Comparison of ENCODE assay signal across 8 cellular contexts in genomic region chr15:79923515-79924169, GRCh38. TPM values are rescaled to one million over a fixed set of nuclear protein-coding genes. Genes with fewer than 3 reads are reported as not detected.
DNase-seq lines count a peak whose midpoint lies in the region; ATAC-seq and TF ChIP-seq lines count a peak whose summit lies in the region.

No MANE protein-coding gene starts in this region.

- H3K9me3 ChIP-seq in fibroblast of lung (ENCODE audit: control insufficient read depth, insufficient read depth, low read depth, low read length) = no peaks in the 10 kb centered on the region
- peaks cover 0 to 29% (median 3%) of the 10 kb centered on the region in 3 experiments for H3K9me3 ChIP-seq in naive thymus-derived CD4-positive, alpha-beta T cell (ENCODE audit: control insufficient read depth in 2 of 3, low read length in 3 of 3)

- peak overlapping the region; percentile 85 for H3K9ac ChIP-seq in fibroblast of lung (ENCODE audit: insufficient read depth, low read length)

- H3K79me2 ChIP-seq in fibroblast of lung (ENCODE audit: control insufficient read depth, insufficient read depth, low read length) = peaks cover 17% of the 10 kb centered on the region

- intact Hi-C loops in naive thymus-derived CD4-positive, alpha-beta T cell (cut with micrococcal nuclease) = loop anchor here (1.0 to 10.0 kb wide), 16 partner anchors 15 to 1486 kb away; partner anchors contain the start of genes FAH (in 2 of the 2), TMED3 (in 2 of the 2), ZFAND6 (in 2 of the 2) and BCL2A1 (in 1 of the 2)

- no peaks in the 10 kb centered on the region for H3K36me3 ChIP-seq in fibroblast of lung (ENCODE audit: control insufficient read depth, insufficient read depth, low read length)
- H3K36me3 ChIP-seq in naive thymus-derived CD4-positive, alpha-beta T cell (ENCODE audit: control insufficient read depth in 2 of 3, insufficient read depth in 3 of 3, low read length in 3 of 3) = peaks cover 0 to 27% (median 0%) of the 10 kb centered on the region in 3 experiments

- H3K4me1 ChIP-seq in fibroblast of lung (ENCODE audit: control insufficient read depth, extremely low read depth, insufficient read depth, low read length) = no peaks in the 10 kb centered on the region
- peaks cover 11 to 14% of the 10 kb centered on the region in 2 donors for H3K4me1 ChIP-seq in naive thymus-derived CD4-positive, alpha-beta T cell (ENCODE audit: control insufficient read depth in 2 of 2, insufficient read depth in 2 of 2, low read length in 2 of 2)

- H2AFZ ChIP-seq in fibroblast of lung (ENCODE audit: low read length) = peak overlapping the region; percentile 73

- peak overlapping the region; percentile 98 for H3K4me3 Mint-ChIP-seq in activated T-helper 17 cell treated with anti-CD3 and anti-CD28 coated beads, Interleukin-2, amount 50 U/mL, for 72 hours
- H3K4me3 Mint-ChIP-seq in naive thymus-derived CD4-positive, alpha-beta T cell = peak overlapping the region; percentile 90 to 98 (median 94)
- H3K4me3 Mint-ChIP-seq in stimulated activated memory B cell treated with anti-CD40 and anti-IgM and Interleukin-4, amounts not matched to agents 10 μg/mL and 1 μg/mL and 100 μg/mL, for 72 hours = peak overlapping the region; percentile 95

- peak overlapping the region; percentile 88 for H3K27ac ChIP-seq in fibroblast of lung (ENCODE audit: insufficient read depth, low read length)
- peak overlapping the region; percentile 96 for H3K27ac ChIP-seq in naive thymus-derived CD4-positive, alpha-beta T cell (ENCODE audit: low read depth, low read length)

- peak overlapping the region; percentile 85 to 95 (median 88) for H3K4me3 ChIP-seq in fibroblast of lung (replicated peaks in 1 of 4; ENCODE audit: control extremely low read depth in 1 of 4, insufficient read depth in 1 of 4, low read depth in 3 of 4, low read length in 4 of 4)
- peak overlapping the region; percentile 98 for H3K4me3 ChIP-seq in naive thymus-derived CD4-positive, alpha-beta T cell (ENCODE audit: low read length)

- H3K4me2 ChIP-seq in fibroblast of lung (ENCODE audit: extremely low read depth, insufficient read depth, low read length) = peak overlapping the region; percentile 73

- H3K9me3 Mint-ChIP-seq in activated T-helper 17 cell treated with anti-CD3 and anti-CD28 coated beads, Interleukin-2, amount 50 U/mL, for 72 hours = peaks cover 5% of the 10 kb centered on the region
- H3K9me3 Mint-ChIP-seq in naive thymus-derived CD4-positive, alpha-beta T cell = peaks cover 4 to 54% (median 31%) of the 10 kb centered on the region in 11 donors
- H3K9me3 Mint-ChIP-seq in stimulated activated memory B cell treated with anti-CD40 and anti-IgM and Interleukin-4, amounts not matched to agents 10 μg/mL and 1 μg/mL and 100 μg/mL, for 72 hours = peaks cover 11% of the 10 kb centered on the region

- no peaks in the 10 kb centered on the region for H4K20me1 ChIP-seq in fibroblast of lung (ENCODE audit: control insufficient read depth, extremely low read depth, insufficient read depth, low read length)

- peak; percentile 96 for DNase-seq in EH (ENCODE audit: low read depth)
- DNase-seq in GOT3 (lab: John Stamatoyannopoulos, UW) = peak; percentile 90
- DNase-seq in LHCN-M2 (ENCODE audit: low read depth) = peak; percentile 92
- peak; percentile 94 for DNase-seq in RPMI7951 (ENCODE audit: low read depth)
- DNase-seq in fibroblast of lung (ENCODE audit: low read depth in 2 of 2) = peak; percentile 91 to 98
- DNase-seq in naive thymus-derived CD4-positive, alpha-beta T cell = peak; percentile 95 to 100 (median 99)

- POLR2A ChIA-PET in naive thymus-derived CD4-positive, alpha-beta T cell (lab: Charles Lee) = interaction anchor here (0.6 to 4.6 kb wide), 20 partner anchors 9 to 613 kb away, joined by 3 to 136 read pairs (median 4); partner anchors contain the start of genes BCL2A1, MTHFS, TMED3 and ZFAND6

- H3K27me3 ChIP-seq in fibroblast of lung (ENCODE audit: control insufficient read depth, insufficient read depth, low read length) = no peaks in the 10 kb centered on the region
- H3K27me3 ChIP-seq in naive thymus-derived CD4-positive, alpha-beta T cell (ENCODE audit: control insufficient read depth in 2 of 2, insufficient read depth in 2 of 2, low read length in 2 of 2) = no peaks in the 10 kb centered on the region

- H3K4me1 Mint-ChIP-seq in activated T-helper 17 cell treated with anti-CD3 and anti-CD28 coated beads, Interleukin-2, amount 50 U/mL, for 72 hours = peaks cover 11% of the 10 kb centered on the region
- H3K4me1 Mint-ChIP-seq in naive thymus-derived CD4-positive, alpha-beta T cell = peaks cover 9 to 30% (median 24%) of the 10 kb centered on the region in 7 donors
- peaks cover 21% of the 10 kb centered on the region for H3K4me1 Mint-ChIP-seq in stimulated activated memory B cell treated with anti-CD40 and anti-IgM and Interleukin-4, amounts not matched to agents 10 μg/mL and 1 μg/mL and 100 μg/mL, for 72 hours

- peak; percentile 96 for ATAC-seq in activated T-helper 17 cell treated with anti-CD3 and anti-CD28 coated beads, Interleukin-2, amount 50 U/mL, for 72 hours (replicated peaks)
- ATAC-seq in naive thymus-derived CD4-positive, alpha-beta T cell = peak; percentile 98
- ATAC-seq in stimulated activated memory B cell treated with anti-CD40 and anti-IgM and Interleukin-4, amounts not matched to agents 10 μg/mL and 1 μg/mL and 100 μg/mL, for 72 hours = peak; percentile 99

- CTCF ChIA-PET in naive thymus-derived CD4-positive, alpha-beta T cell (lab: Charles Lee) = interaction anchor here (0.5 to 1.0 kb wide), 4 partner anchors 70 to 1475 kb away, joined by 3 read pairs; no protein-coding TSS in a partner anchor

- H3K27me3 Mint-ChIP-seq in activated T-helper 17 cell treated with anti-CD3 and anti-CD28 coated beads, Interleukin-2, amount 50 U/mL, for 72 hours = no peaks in the 10 kb centered on the region
- no peaks in the 10 kb centered on the region for H3K27me3 Mint-ChIP-seq in naive thymus-derived CD4-positive, alpha-beta T cell
- H3K27me3 Mint-ChIP-seq in stimulated activated memory B cell treated with anti-CD40 and anti-IgM and Interleukin-4, amounts not matched to agents 10 μg/mL and 1 μg/mL and 100 μg/mL, for 72 hours = no peaks in the 10 kb centered on the region

- no peak for TF ChIP-seq CTCF in fibroblast of lung (conservative IDR thresholded peaks at IDR 0.05 in 1 of 2, IDR thresholded peaks at IDR 0.05 in 1 of 2; ENCODE audit: low read depth in 1 of 2, low read length in 2 of 2)

- H3K27ac Mint-ChIP-seq in activated T-helper 17 cell treated with anti-CD3 and anti-CD28 coated beads, Interleukin-2, amount 50 U/mL, for 72 hours = peak overlapping the region; percentile 96
- H3K27ac Mint-ChIP-seq in naive thymus-derived CD4-positive, alpha-beta T cell = peak overlapping the region; percentile 95 to 98 (median 97)
- H3K27ac Mint-ChIP-seq in stimulated activated memory B cell treated with anti-CD40 and anti-IgM and Interleukin-4, amounts not matched to agents 10 μg/mL and 1 μg/mL and 100 μg/mL, for 72 hours = peak overlapping the region; percentile 97

- peaks cover 50% of the 10 kb centered on the region for H3K36me3 Mint-ChIP-seq in activated T-helper 17 cell treated with anti-CD3 and anti-CD28 coated beads, Interleukin-2, amount 50 U/mL, for 72 hours (ENCODE audit: low read depth)
- H3K36me3 Mint-ChIP-seq in naive thymus-derived CD4-positive, alpha-beta T cell = peaks cover 5 to 43% (median 30%) of the 10 kb centered on the region in 5 donors
- H3K36me3 Mint-ChIP-seq in stimulated activated memory B cell treated with anti-CD40 and anti-IgM and Interleukin-4, amounts not matched to agents 10 μg/mL and 1 μg/mL and 100 μg/mL, for 72 hours = peaks cover 36% of the 10 kb centered on the region

RNA-seq across cellular contexts. Expression of gene MTHFS, which starts 26.8 kb away (rescaled TPM):
- total RNA-seq in LHCN-M2 (2014; rRNA removed) (20.5 and 24.5 TPM in 2 replicates), fibroblast of lung (17.5 and 21.6 TPM in 2 replicates)
- 26.5 TPM for polyA plus RNA-seq in LHCN-M2 (2012)
- 43.3 and 45.5 TPM in 2 replicates for total RNA-seq in RPMI7951 (2014; rRNA removed; shearing (Covaris generic))
- total RNA-seq in activated T-helper 17 cell treated with anti-CD3 and anti-CD28 coated beads, Interleukin-2, amount 50 U/mL, for 72 hours = 10 to 100 TPM; 20.3 to 29.2 TPM
- 9.5 and 18.8 TPM in 2 replicates for polyA plus RNA-seq in fibroblast of lung
- polyA plus RNA-seq in fibroblast of lung (2012) = 11.0 and 18.4 TPM in 2 replicates
- polyA minus RNA-seq in fibroblast of lung (ENCODE audit: low replicate concordance) = not detected in 2 replicates
- total RNA-seq in naive thymus-derived CD4-positive, alpha-beta T cell = 10 to 100 TPM; 15.8 to 31.8 (median 20.3) TPM
- polyA plus RNA-seq in naive thymus-derived CD4-positive, alpha-beta T cell = 10 to 100 TPM; 89.1 to 93.3 TPM

RNA-seq across cellular contexts. Expression of gene BCL2A1, which starts 47.4 kb away (rescaled TPM):
- total RNA-seq in LHCN-M2 (2014; rRNA removed) (0.32 TPM in 1 of 2 replicates, not detected in the other), fibroblast of lung (5.9 and 8.9 TPM in 2 replicates)
- not detected for polyA plus RNA-seq in LHCN-M2 (2012)
- total RNA-seq in RPMI7951 (2014; rRNA removed; shearing (Covaris generic)) = 3.0 and 5.2 TPM in 2 replicates
- total RNA-seq in activated T-helper 17 cell treated with anti-CD3 and anti-CD28 coated beads, Interleukin-2, amount 50 U/mL, for 72 hours = 10 to 100 TPM; 32.7 to 77.0 TPM
- polyA plus RNA-seq in fibroblast of lung = 0.31 and 2.6 TPM in 2 replicates
- 0.35 and 2.6 TPM in 2 replicates for polyA plus RNA-seq in fibroblast of lung (2012)
- polyA minus RNA-seq in fibroblast of lung (ENCODE audit: low replicate concordance) = not detected in 2 replicates
- total RNA-seq in naive thymus-derived CD4-positive, alpha-beta T cell = 100 to 1,000 TPM in 1 of 5 experiments, 10 to 100 TPM in 4; 27.3 to 119 (median 31.0) TPM
- polyA plus RNA-seq in naive thymus-derived CD4-positive, alpha-beta T cell = 10 to 100 TPM; 28.1 to 29.4 TPM

Comparison
In these comparisons a context has a peak if more than half of its experiments do, and no peak if none do; other contexts are left out.
1. Peak in every context shown above with its lines: DNase-seq, ATAC-seq, H3K4me3 ChIP-seq and H3K27ac ChIP-seq.